ENCODE assay signal across 9 cellular contexts in genomic region chr7:30938435-30939316, GRCh38. TPM values are rescaled to one million over a fixed set of nuclear protein-coding genes. Genes with fewer than 3 reads are reported as not detected.
A peak's percentile ranks its signal among the peaks of the same experiment; 100 is the strongest.
DNase-seq lines count a peak whose midpoint lies in the region; ATAC-seq and TF ChIP-seq lines count a peak whose summit lies in the region.
"Had no signal": no experiment of that assay in that cellular context is flagged by ENCODE, and none has a peak within 500 bp of the region (broad histone marks: within the 10 kb centered on the region; RNA-seq: fewer than 3 reads in every experiment).

No MANE protein-coding gene starts in this region.

- H3K27me3 Mint-ChIP-seq in endodermal cell (ENCODE audit: insufficient read depth) (peaks cover 21% of the 10 kb centered on the region), mesothelial cell of epicardium (ENCODE audit: low read depth) (peaks cover 36% of the 10 kb centered on the region)

- H3K36me3 ChIP-seq in endodermal cell (ENCODE audit: control insufficient read depth, insufficient read depth, low read length), result no peaks in the 10 kb centered on the region

- H3K4me3 Mint-ChIP-seq in endodermal cell (peak overlapping the region; percentile 47), mesothelial cell of epicardium (peak overlapping the region; percentile 44)
- H3K4me3 Mint-ChIP-seq: activated naive CD8-positive, alpha-beta T cell had no signal

- WGBS in endodermal cell (ENCODE audit: insufficient coverage in 1 of 2, insufficient read length in 1 of 2), 2 experiments, result 16 to 23% methylated on average over 11 to 25 of the region's 25 CpGs

- H3K27me3 ChIP-seq in endodermal cell (ENCODE audit: control insufficient read depth, insufficient read depth, low read length, poor library complexity, severe bottlenecking), result peaks cover 26% of the 10 kb centered on the region

- TF ChIP-seq CTCF in endodermal cell (conservative IDR thresholded peaks at IDR 0.05) (peak; percentile 99), mesothelial cell of epicardium (IDR thresholded peaks at IDR 0.05; ENCODE audit: unreplicated experiment) (peak; percentile 98)

- no peak overlapping the region for H3K4me3 ChIP-seq in endodermal cell (ENCODE audit: low read length)

- H3K4me1 ChIP-seq in endodermal cell (ENCODE audit: control insufficient read depth, insufficient read depth, low read length), result no peaks in the 10 kb centered on the region

- H3K36me3 Mint-ChIP-seq in endodermal cell (ENCODE audit: low read depth) (no peaks in the 10 kb centered on the region), mesothelial cell of epicardium (no peaks in the 10 kb centered on the region)
- H3K36me3 Mint-ChIP-seq: activated naive CD8-positive, alpha-beta T cell had no signal

- no peak overlapping the region for H3K27ac ChIP-seq in endodermal cell (ENCODE audit: low read depth, low read length)

- DNase-seq in C1 segment of cervical spinal cord (lab: John Stamatoyannopoulos, UW) (peak in 8 of 14 donors; percentile 26 to 69 (median 41)), NCI-H510A (lab: John Stamatoyannopoulos, UW) (peak; percentile 49), endodermal cell (peak; percentile 99), mesothelial cell of epicardium (ENCODE audit: low spot score in 2 of 2, unreplicated experiment in 2 of 2) (peak; percentile 66 to 93)
- peak; percentile 77 to 83 for DNase-seq in activated CD4-positive, alpha-beta T cell treated with anti-CD3 and anti-CD28 coated beads, Interleukin-2, amount 50 U/mL, for 48 hours
- peak; percentile 87 for DNase-seq in stimulated activated CD8-positive, alpha-beta memory T cell treated with anti-CD3 and anti-CD28 coated beads, Interleukin-4, amount 100 ng/mL, for 48 hours

- H3K4me1 Mint-ChIP-seq in endodermal cell (peaks cover 8% of the 10 kb centered on the region), mesothelial cell of epicardium (no peaks in the 10 kb centered on the region)

- no peak overlapping the region for H3K9ac ChIP-seq in endodermal cell (ENCODE audit: extremely low read depth, low read length, poor library complexity, severe bottlenecking)

- H3K9me3 Mint-ChIP-seq in endodermal cell, result no peaks in the 10 kb centered on the region
- H3K9me3 Mint-ChIP-seq in mesothelial cell of epicardium, result no peaks in the 10 kb centered on the region

- ATAC-seq in GM19035 (IDR thresholded peaks at IDR 0.05; ENCODE audit: unreplicated experiment), result peak; percentile 78
- ATAC-seq in HG03280 (IDR thresholded peaks at IDR 0.05; ENCODE audit: unreplicated experiment), result peak; percentile 84

- peak overlapping the region; percentile 81 for H3K27ac Mint-ChIP-seq in endodermal cell
- H3K27ac Mint-ChIP-seq in mesothelial cell of epicardium, result no peak overlapping the region
- H3K27ac Mint-ChIP-seq: activated naive CD8-positive, alpha-beta T cell had no signal

- H3K9me3 ChIP-seq in endodermal cell (ENCODE audit: control insufficient read depth, low read length), result no peaks in the 10 kb centered on the region

RNA-seq across cellular contexts. Expression of gene GHRHR, which starts 25.1 kb away (rescaled TPM):
- total RNA-seq in endodermal cell (not detected), mesothelial cell of epicardium (1.6 TPM in 1 of 3 replicates, not detected in the others)
- not detected for polyA plus RNA-seq in endodermal cell (2013, experiment 1 of 2)
- polyA plus RNA-seq in endodermal cell (2013, experiment 2 of 2), result not detected

RNA-seq across cellular contexts. Expression of gene AQP1, which starts 27.0 kb away (rescaled TPM):
- total RNA-seq in endodermal cell, result under 1 TPM; 0.26 to 0.91 TPM
- polyA plus RNA-seq in endodermal cell (2013, experiment 1 of 2), result 1.3 TPM
- 1.3 TPM for polyA plus RNA-seq in endodermal cell (2013, experiment 2 of 2)
- total RNA-seq in mesothelial cell of epicardium, result 10.7 to 11.1 TPM (median 10.9 TPM) in 3 replicates

Comparison
In these comparisons a context has a peak if more than half of its experiments do, and no peak if none do; other contexts are left out.
1. DNase-seq: peak in every context shown above with its lines; median percentile 99 in endodermal cell; 87 in stimulated activated CD8-positive, alpha-beta memory T cell treated with anti-CD3 and anti-CD28 coated beads, Interleukin-4, amount 100 ng/mL, for 48 hours; 80 in activated CD4-positive, alpha-beta T cell treated with anti-CD3 and anti-CD28 coated beads, Interleukin-2, amount 50 U/mL, for 48 hours; 80 in mesothelial cell of epicardium; 49 in NCI-H510A; 41 in C1 segment of cervical spinal cord.